12 cellular contexts compared by ENCODE assay signal in the genomic region with DNA sequence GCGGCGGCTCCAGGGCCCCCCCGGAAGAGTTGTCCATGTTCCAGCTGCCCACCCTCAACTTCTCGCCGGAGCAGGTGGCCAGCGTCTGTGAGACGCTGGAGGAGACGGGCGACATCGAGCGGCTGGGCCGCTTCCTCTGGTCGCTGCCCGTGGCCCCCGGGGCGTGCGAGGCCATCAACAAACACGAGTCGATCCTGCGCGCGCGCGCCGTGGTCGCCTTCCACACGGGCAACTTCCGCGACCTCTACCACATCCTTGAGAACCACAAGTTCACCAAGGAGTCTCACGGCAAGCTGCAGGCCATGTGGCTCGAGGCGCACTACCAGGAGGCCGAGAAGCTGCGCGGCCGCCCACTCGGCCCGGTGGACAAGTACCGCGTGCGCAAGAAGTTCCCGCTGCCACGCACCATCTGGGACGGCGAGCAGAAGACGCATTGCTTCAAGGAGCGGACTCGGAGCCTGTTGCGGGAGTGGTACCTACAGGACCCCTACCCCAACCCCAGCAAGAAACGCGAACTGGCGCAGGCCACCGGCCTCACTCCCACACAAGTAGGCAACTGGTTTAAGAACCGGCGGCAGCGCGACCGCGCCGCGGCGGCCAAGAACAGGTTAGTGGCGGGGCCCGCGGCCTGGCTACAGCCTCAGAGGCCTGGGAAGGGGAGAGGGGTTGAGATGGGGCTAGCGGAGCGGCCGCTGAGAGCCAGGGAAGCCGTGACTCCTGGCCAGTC. TPM values are rescaled to one million over a fixed set of nuclear protein-coding genes. Genes with fewer than 3 reads are reported as not detected.
DNase-seq lines count a peak whose midpoint lies in the region; ATAC-seq, FAIRE-seq and TF ChIP-seq lines count a peak whose summit lies in the region.
"Had no signal": no experiment of that assay in that cellular context is flagged by ENCODE, and none has a peak within 500 bp of the region (broad histone marks: within the 10 kb centered on the region; RNA-seq: fewer than 3 reads in every experiment).

No MANE protein-coding gene starts in this region.

- peak overlapping the region; percentile 69 for H3K9ac ChIP-seq in astrocyte (ENCODE audit: low read length)

- H3K9me3 Mint-ChIP-seq in astrocyte (ENCODE audit: unreplicated experiment) = peaks cover 16% of the 10 kb centered on the region
- H3K9me3 Mint-ChIP-seq in naive thymus-derived CD8-positive, alpha-beta T cell = peaks cover 0 to 5% (median 0%) of the 10 kb centered on the region in 9 donors
- H3K9me3 Mint-ChIP-seq: T-helper 1 cell treated with Interleukin-12 subunit alpha and Interleukin-12 subunit beta and Interleukin-4 antibody, amounts not matched to agents 30 μg/mL and 1 μg/mL, for 36 hours had no signal

- peaks cover 79% of the 10 kb centered on the region for H3K27me3 Mint-ChIP-seq in astrocyte (ENCODE audit: low read depth, unreplicated experiment)
- H3K27me3 Mint-ChIP-seq in naive thymus-derived CD8-positive, alpha-beta T cell = peaks cover 44 to 93% (median 75%) of the 10 kb centered on the region in 5 donors

- H3K36me3 Mint-ChIP-seq in astrocyte (ENCODE audit: low read depth, unreplicated experiment) = peaks cover 2% of the 10 kb centered on the region
- no peaks in the 10 kb centered on the region for H3K36me3 Mint-ChIP-seq in naive thymus-derived CD8-positive, alpha-beta T cell

- FAIRE-seq in astrocyte (lab: Jason Lieb, UNC) = no peak
- FAIRE-seq: G401.6 had no signal

- H2AFZ ChIP-seq in astrocyte (ENCODE audit: low read depth, low read length) = no peak overlapping the region

- H3K4me2 ChIP-seq in astrocyte (ENCODE audit: low read length) = peak overlapping the region; percentile 76

- H3K4me1 Mint-ChIP-seq in astrocyte (ENCODE audit: low read depth, unreplicated experiment) = peaks cover 1% of the 10 kb centered on the region
- H3K4me1 Mint-ChIP-seq in naive thymus-derived CD8-positive, alpha-beta T cell = peaks cover 18 to 65% (median 55%) of the 10 kb centered on the region in 4 donors

- peaks cover 20% of the 10 kb centered on the region for H3K79me2 ChIP-seq in astrocyte (ENCODE audit: insufficient read depth, low read length)

- H3K9me3 ChIP-seq in A673 (ENCODE audit: low read depth, low read length, poor library complexity, severe bottlenecking) (no peaks in the 10 kb centered on the region), astrocyte (ENCODE audit: insufficient read depth, low read depth, low read length) (no peaks in the 10 kb centered on the region)
- H3K9me3 ChIP-seq: left lung had no signal

- H3K27ac ChIP-seq in A673 (ENCODE audit: low read depth, low read length, poor library complexity, severe bottlenecking) (no peak overlapping the region), astrocyte (ENCODE audit: low read depth, low read length) (no peak overlapping the region)
- H3K27ac ChIP-seq: left lung had no signal

- H3K4me1 ChIP-seq in A673 (ENCODE audit: insufficient read depth, low read length, poor library complexity, severe bottlenecking) (peaks cover 13% of the 10 kb centered on the region), astrocyte (ENCODE audit: insufficient read depth, low read length) (peaks cover 11% of the 10 kb centered on the region)

- intact Hi-C loops in A673 (cut with micrococcal nuclease; ENCODE audit: unreplicated experiment) = no loop called here

- peaks cover 11% of the 10 kb centered on the region for H4K20me1 ChIP-seq in astrocyte (ENCODE audit: insufficient read depth, low read length)

- no peak for TF ChIP-seq CTCF in A673 (conservative IDR thresholded peaks at IDR 0.05; ENCODE audit: low read depth, low read length)
- no peak for TF ChIP-seq CTCF in astrocyte (IDR thresholded peaks at IDR 0.05; ENCODE audit: insufficient read depth, low read depth, low read length)

- no TSS peak for BruUV-seq in A673 (replicated peaks; lab: Mats Ljungman, UMichigan)

- H3K36me3 ChIP-seq in A673 (ENCODE audit: insufficient read depth, low read length, poor library complexity, severe bottlenecking) (no peaks in the 10 kb centered on the region), H7 (replicated peaks; ENCODE audit: control insufficient read depth, insufficient read depth, low read length) (no peaks in the 10 kb centered on the region), astrocyte (ENCODE audit: insufficient read depth, low read length) (no peaks in the 10 kb centered on the region)
- H3K36me3 ChIP-seq: left lung had no signal

- CTCF ChIA-PET in A673 (lab: Charles Lee) = no interaction called here

- no peak for DNase-seq in A673 (ENCODE audit: low spot score)
- DNase-seq in H7 = peak; percentile 72
- no peak for DNase-seq in astrocyte (ENCODE audit: low read depth)
- DNase-seq in naive thymus-derived CD8-positive, alpha-beta T cell = peak in 1 of 10 donors; percentile 45
- DNase-seq in occipital lobe (lab: John Stamatoyannopoulos, UW) = no peak
- no peak for DNase-seq in NCI-H146 (lab: John Stamatoyannopoulos, UW)
- DNase-seq in NCI-H446 treated with DMSO at 0.1 percent for 48 hours (lab: John Stamatoyannopoulos, UW) = no peak
- DNase-seq: left lung had no signal

- H3K27me3 ChIP-seq in A673 (replicated peaks; ENCODE audit: insufficient read depth, low read depth, low read length, poor library complexity) = peaks cover 37% of the 10 kb centered on the region
- H3K27me3 ChIP-seq in H7 (ENCODE audit: control insufficient read depth, insufficient read depth, low read length) = peaks cover 96% of the 10 kb centered on the region
- peaks cover 91% of the 10 kb centered on the region for H3K27me3 ChIP-seq in astrocyte (ENCODE audit: insufficient read depth, low read length)

- H3K4me3 ChIP-seq in A673 (ENCODE audit: low read depth, low read length, poor library complexity, severe bottlenecking) = peak overlapping the region; percentile 51
- peak overlapping the region; percentile 44 for H3K4me3 ChIP-seq in H7 (ENCODE audit: insufficient read depth, low read depth, low read length)
- peak overlapping the region; percentile 50 for H3K4me3 ChIP-seq in astrocyte (ENCODE audit: insufficient read depth, low read depth, low read length)

- no peak overlapping the region for H3K27ac Mint-ChIP-seq in astrocyte (ENCODE audit: unreplicated experiment)
- no peak overlapping the region for H3K27ac Mint-ChIP-seq in naive thymus-derived CD8-positive, alpha-beta T cell

- POLR2A ChIA-PET in A673 (lab: Charles Lee; ENCODE audit: low non-redundant PET) = no interaction called here
- POLR2A ChIA-PET in naive thymus-derived CD8-positive, alpha-beta T cell (lab: Charles Lee) = no interaction called here

- no peak for ATAC-seq in naive thymus-derived CD8-positive, alpha-beta T cell
- no peak for ATAC-seq in GM18498 (IDR thresholded peaks at IDR 0.05; ENCODE audit: unreplicated experiment)

- H3K4me3 Mint-ChIP-seq in astrocyte (ENCODE audit: unreplicated experiment) = peak overlapping the region; percentile 79
- H3K4me3 Mint-ChIP-seq in naive thymus-derived CD8-positive, alpha-beta T cell = peak overlapping the region; percentile 24 to 81 (median 66)

RNA-seq across cellular contexts. Expression of gene SIX3, which starts 1.0 kb away (rescaled TPM):
- total RNA-seq in A673 (2021) (0.56 and 0.59 TPM in 2 replicates), astrocyte (0.48 and 1.7 TPM in 2 replicates), occipital lobe (not detected)
- total RNA-seq in H7 (2014; rRNA removed; shearing (Covaris generic)) = 1.7 and 3.0 TPM in 2 replicates
- not detected for total RNA-seq in naive thymus-derived CD8-positive, alpha-beta T cell
- not detected for polyA plus RNA-seq in naive thymus-derived CD8-positive, alpha-beta T cell
- total RNA-seq: H4, left lung had no signal
